1 cellular context compared by ENCODE assay signal in genomic region chr10:48444266-48444665, GRCh38.
TF ChIP-seq lines count a peak whose summit lies in the region.

No MANE protein-coding gene starts in this region.

TF ChIP-seq in K562, 482 proteins besides CTCF, POLR2A, EP300 and RAD21 (continued from another document and continues in another):
- TF ChIP-seq AFF4 (CRISPR knock-in tag; IDR thresholded peaks at IDR 0.05) (no peak), ZNF143 (CRISPR knock-in tag; IDR thresholded peaks at IDR 0.05) (no peak), CHD1 (IDR thresholded peaks at IDR 0.05; ENCODE audit: low read length) (no peak), MCM7 (IDR thresholded peaks at IDR 0.05) (no peak), SMAD1 (IDR thresholded peaks at IDR 0.05; ENCODE audit: low read depth, low read length, partially characterized antibody) (no peak), ATF4 (CRISPR knock-in tag; IDR thresholded peaks at IDR 0.05) (no peak), POLR2G (IDR thresholded peaks at IDR 0.05; ENCODE audit: low read depth, low read length) (no peak), TOE1 (IDR thresholded peaks at IDR 0.05; ENCODE audit: borderline replicate concordance) (no peak), TOE1 (CRISPR knock-in tag; IDR thresholded peaks at IDR 0.05; ENCODE audit: borderline replicate concordance, low read depth) (no peak), MTF1 (CRISPR knock-in tag; IDR thresholded peaks at IDR 0.05; ENCODE audit: borderline replicate concordance) (no peak), ZNF347 (CRISPR knock-in tag; IDR thresholded peaks at IDR 0.05; ENCODE audit: low read depth) (no peak), CEBPG (CRISPR knock-in tag; IDR thresholded peaks at IDR 0.05) (no peak), CEBPG (tag; conservative IDR thresholded peaks at IDR 0.05 in 1 of 2, IDR thresholded peaks at IDR 0.05 in 1 of 2) (no peak), RBFOX2 (IDR thresholded peaks at IDR 0.05; ENCODE audit: low read depth, low read length) (no peak), STAG1 (CRISPR knock-in tag; IDR thresholded peaks at IDR 0.05; ENCODE audit: borderline replicate concordance) (peak; percentile 12; the same call in 1 of the 2 replicates), ZNF165 (CRISPR knock-in tag; IDR thresholded peaks at IDR 0.05; ENCODE audit: borderline replicate concordance) (no peak), ZSCAN29 (IDR thresholded peaks at IDR 0.05) (no peak), CBFA2T3 (IDR thresholded peaks at IDR 0.05) (0 out of 2 replicates have a peak, but pooled peaks have one; percentile 10), FOSL1 (tag; conservative IDR thresholded peaks at IDR 0.05) (no peak), NONO (IDR thresholded peaks at IDR 0.05; ENCODE audit: low read depth in 2 of 2, low read length in 1 of 2) (0 out of 4 replicates have a peak, but pooled peaks of 1 of the 2 experiments have one; percentile 11), HDAC8 (tag; IDR thresholded peaks at IDR 0.05) (no peak), SRF (CRISPR knock-in tag; IDR thresholded peaks at IDR 0.05) (no peak), DEAF1 (CRISPR knock-in tag; IDR thresholded peaks at IDR 0.05) (peak; percentile 86), NFE2 (IDR thresholded peaks at IDR 0.05; ENCODE audit: low read depth) (0 out of 2 replicates have a peak, but pooled peaks have one; percentile 8), JUND (IDR thresholded peaks at IDR 0.05; ENCODE audit: borderline replicate concordance, low read depth, low read length) (no peak), JUND (tag; IDR thresholded peaks at IDR 0.05; ENCODE audit: borderline replicate concordance, low read depth, low read length) (no peak), CHD7 (IDR thresholded peaks at IDR 0.05; ENCODE audit: low read depth, low read length) (no peak), TBL1XR1 (IDR thresholded peaks at IDR 0.05; ENCODE audit: low read length in 2 of 2) (no peak), MAFK (IDR thresholded peaks at IDR 0.05; ENCODE audit: low read length) (no peak), ZNF445 (CRISPR knock-in tag; IDR thresholded peaks at IDR 0.05; ENCODE audit: low read depth) (no peak), NFRKB (IDR thresholded peaks at IDR 0.05; ENCODE audit: low read depth) (no peak), ZNF3 (CRISPR knock-in tag; IDR thresholded peaks at IDR 0.05) (no peak), OTX1 (CRISPR knock-in tag; IDR thresholded peaks at IDR 0.05) (no peak), ZNF592 (IDR thresholded peaks at IDR 0.05) (peak; percentile 58), RB1 (IDR thresholded peaks at IDR 0.05; ENCODE audit: low read depth) (0 out of 2 replicates have a peak, but pooled peaks have one; percentile 20), FOS (IDR thresholded peaks at IDR 0.05; ENCODE audit: extremely low read depth, insufficient read length) (no peak), BRF2 (IDR thresholded peaks at IDR 0.05; ENCODE audit: borderline replicate concordance, insufficient read depth, insufficient read length) (no peak), U2AF2 (optimal IDR thresholded peaks at IDR 0.05; ENCODE audit: low read depth, low read length) (no peak), ZKSCAN8 (CRISPR knock-in tag; IDR thresholded peaks at IDR 0.05) (no peak), TAF7 (tag; IDR thresholded peaks at IDR 0.05) (no peak)
